ENCODE assay signal across 25 cellular contexts in the genomic region with DNA sequence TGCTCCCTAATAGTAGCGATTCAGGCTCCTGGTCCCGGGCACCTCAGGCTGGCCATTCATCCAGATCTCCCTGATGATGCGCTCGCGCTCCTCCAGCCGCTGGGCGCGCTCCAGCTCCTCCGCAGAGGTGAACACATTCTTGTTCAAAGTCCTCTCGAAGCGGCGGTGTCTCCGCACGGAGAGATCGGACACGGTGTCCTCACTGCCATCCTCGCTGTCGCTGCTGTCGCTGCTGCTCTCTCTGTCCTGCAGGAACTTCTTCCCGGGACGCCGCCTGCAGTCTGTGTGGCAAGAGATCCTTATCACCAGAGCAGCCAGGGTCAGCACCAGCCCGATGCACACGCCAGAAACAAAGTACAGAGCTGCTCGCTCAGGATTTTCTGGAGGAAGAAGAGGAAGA.
"Had no signal": no experiment of that assay in that cellular context is flagged by ENCODE, and none has a peak within 500 bp of the region (broad histone marks: within the 10 kb centered on the region; RNA-seq: fewer than 3 reads in every experiment).

No MANE protein-coding gene starts in this region.

- H3K27ac Mint-ChIP-seq: activated B cell treated with CpG ODN at 0.5 μM for 24 hours; activated CD4-positive, alpha-beta memory T cell treated with anti-CD3 and anti-CD28 coated beads, Interleukin-2, amount 10 ng/mL, durations not matched to agents 7 days and 5 days; activated CD8-positive, alpha-beta memory T cell treated with anti-CD3 and anti-CD28 coated beads, Interleukin-2, amount 10 ng/mL, durations not matched to agents 7 days and 5 days; activated naive CD8-positive, alpha-beta T cell treated with anti-CD3 and anti-CD28 coated beads for 36 hours; activated T-helper 17 cell treated with anti-CD3 and anti-CD28 coated beads, Interleukin-2, amount 50 U/mL, for 72 hours; effector memory CD8-positive, alpha-beta T cell; mesothelial cell of epicardium; nephron had no signal

- FAIRE-seq: urothelium cell line had no signal

- H3K9me3 Mint-ChIP-seq: activated B cell treated with CpG ODN at 0.5 μM for 24 hours; activated CD4-positive, alpha-beta memory T cell treated with anti-CD3 and anti-CD28 coated beads, Interleukin-2, amount 10 ng/mL, durations not matched to agents 7 days and 5 days; activated naive CD8-positive, alpha-beta T cell treated with anti-CD3 and anti-CD28 coated beads for 36 hours; activated T-helper 17 cell treated with anti-CD3 and anti-CD28 coated beads, Interleukin-2, amount 50 U/mL, for 72 hours; effector memory CD8-positive, alpha-beta T cell; nephron had no signal

- H3K36me3 Mint-ChIP-seq: activated CD8-positive, alpha-beta memory T cell treated with anti-CD3 and anti-CD28 coated beads, Interleukin-2, amount 10 ng/mL, durations not matched to agents 7 days and 5 days had no signal

- H3K4me3 ChIP-seq: cardiac muscle cell, tibial artery had no signal

- DNase-seq: activated B cell treated with CpG ODN at 0.5 μM for 24 hours; activated CD4-positive, alpha-beta memory T cell treated with anti-CD3 and anti-CD28 coated beads, Interleukin-2, amount 10 ng/mL, durations not matched to agents 7 days and 5 days; activated CD4-positive, alpha-beta T cell treated with anti-CD3 and anti-CD28 coated beads for 48 hours; activated CD8-positive, alpha-beta memory T cell treated with anti-CD3 and anti-CD28 coated beads, Interleukin-2, amount 10 ng/mL, durations not matched to agents 7 days and 5 days; activated naive CD4-positive, alpha-beta T cell; activated naive CD8-positive, alpha-beta T cell treated with anti-CD3 and anti-CD28 coated beads for 36 hours; activated T-cell treated with anti-CD3 and anti-CD28 coated beads, Interleukin-2, amount 50 U/mL, for 1 hour; amygdala; dermis blood vessel endothelial cell; effector memory CD8-positive, alpha-beta T cell; foreskin fibroblast; left cardiac atrium; nucleus accumbens; retina; stimulated activated CD4-positive, alpha-beta T cell treated with anti-CD3 and anti-CD28 coated beads, Interleukin-12 subunit alpha, Interleukin-12 subunit beta, amount 100 ng/mL, for 4 hours; stimulated activated CD4-positive, alpha-beta T cell treated with anti-CD3 and anti-CD28 coated beads, Interleukin-1b, Interleukin-23, amount 100 ng/mL, for 48 hours; stimulated activated naive CD8-positive, alpha-beta T cell treated with anti-CD3 and anti-CD28 coated beads, Interleukin-15, Interleukin-2, amounts not matched to agents 100 U/mL and 50 U/mL, for 24 hours; substantia nigra; tibial artery had no signal

- H3K36me3 ChIP-seq: cardiac muscle cell, tibial artery had no signal

- H3K27ac ChIP-seq: cardiac muscle cell, epithelial cell of prostate, tibial artery had no signal

- H3K27me3 Mint-ChIP-seq: effector memory CD8-positive, alpha-beta T cell had no signal

- H3K27me3 ChIP-seq: cardiac muscle cell had no signal

- H3K4me3 Mint-ChIP-seq: activated B cell treated with CpG ODN at 0.5 μM for 24 hours; activated CD4-positive, alpha-beta memory T cell treated with anti-CD3 and anti-CD28 coated beads, Interleukin-2, amount 10 ng/mL, durations not matched to agents 7 days and 5 days; activated CD8-positive, alpha-beta memory T cell treated with anti-CD3 and anti-CD28 coated beads, Interleukin-2, amount 10 ng/mL, durations not matched to agents 7 days and 5 days; activated naive CD8-positive, alpha-beta T cell treated with anti-CD3 and anti-CD28 coated beads for 36 hours; activated T-helper 17 cell treated with anti-CD3 and anti-CD28 coated beads, Interleukin-2, amount 50 U/mL, for 72 hours; effector memory CD8-positive, alpha-beta T cell; mesothelial cell of epicardium; nephron had no signal

- H3K9me3 ChIP-seq: tibial artery had no signal

- H3K4me1 ChIP-seq: tibial artery had no signal

- H3K4me1 Mint-ChIP-seq: activated B cell treated with CpG ODN at 0.5 μM for 24 hours; activated CD4-positive, alpha-beta memory T cell treated with anti-CD3 and anti-CD28 coated beads, Interleukin-2, amount 10 ng/mL, durations not matched to agents 7 days and 5 days; activated CD8-positive, alpha-beta memory T cell treated with anti-CD3 and anti-CD28 coated beads, Interleukin-2, amount 10 ng/mL, durations not matched to agents 7 days and 5 days; activated naive CD8-positive, alpha-beta T cell treated with anti-CD3 and anti-CD28 coated beads for 36 hours; activated T-helper 17 cell treated with anti-CD3 and anti-CD28 coated beads, Interleukin-2, amount 50 U/mL, for 72 hours had no signal
